In genomic region chr9:34383904-34384303, GRCh38 we compare ENCODE assay signal across 33 cellular contexts. TPM values are rescaled to one million over a fixed set of nuclear protein-coding genes. Genes with fewer than 3 reads are reported as not detected.
"Had no signal": no experiment of that assay in that cellular context is flagged by ENCODE, and none has a peak within 500 bp of the region (broad histone marks: within the 10 kb centered on the region; RNA-seq: fewer than 3 reads in every experiment).

No MANE protein-coding gene starts in this region.

- H3K9me3 Mint-ChIP-seq: activated CD4-positive, alpha-beta T cell treated with anti-CD3 and anti-CD28 coated beads, Interleukin-2, amount 10 ng/mL, durations not matched to agents 7 days and 5 days; activated naive CD8-positive, alpha-beta T cell treated with anti-CD3 and anti-CD28 coated beads for 36 hours; activated T-cell treated with anti-CD3 and anti-CD28 coated beads, Interleukin-2, amount 50 U/mL, for 72 hours; activated T-helper 17 cell treated with anti-CD3 and anti-CD28 coated beads, Interleukin-2, amount 50 U/mL, for 72 hours; central memory CD8-positive, alpha-beta T cell; T-helper 2 cell treated with Interferon-gamma antibody and Interleukin-4, amounts not matched to agents 5 μg/mL and 100 μg/mL, for 36 hours; WTC11 had no signal

- H3K27me3 ChIP-seq: ascending aorta, MG63, SJCRH30 had no signal

- H3K4me3 Mint-ChIP-seq: activated CD4-positive, alpha-beta T cell treated with anti-CD3 and anti-CD28 coated beads for 36 hours; activated CD4-positive, alpha-beta T cell treated with anti-CD3 and anti-CD28 coated beads, Interleukin-2, amount 10 ng/mL, durations not matched to agents 7 days and 5 days; activated naive CD8-positive, alpha-beta T cell treated with anti-CD3 and anti-CD28 coated beads for 36 hours; activated T-cell treated with anti-CD3 and anti-CD28 coated beads, Interleukin-2, amount 50 U/mL, for 72 hours; activated T-helper 17 cell treated with anti-CD3 and anti-CD28 coated beads, Interleukin-2, amount 50 U/mL, for 72 hours; central memory CD8-positive, alpha-beta T cell; T-helper 2 cell treated with Interferon-gamma antibody and Interleukin-4, amounts not matched to agents 5 μg/mL and 100 μg/mL, for 36 hours; WTC11 had no signal

- H3K36me3 ChIP-seq: ascending aorta, cardiac muscle cell, MG63, SJCRH30 had no signal

- H3K27ac ChIP-seq: ascending aorta, cardiac muscle cell, SJCRH30, SK-N-MC had no signal

- H3K27me3 Mint-ChIP-seq: activated CD4-positive, alpha-beta T cell treated with anti-CD3 and anti-CD28 coated beads for 36 hours; activated naive CD8-positive, alpha-beta T cell treated with anti-CD3 and anti-CD28 coated beads for 36 hours; activated T-helper 17 cell treated with anti-CD3 and anti-CD28 coated beads, Interleukin-2, amount 50 U/mL, for 72 hours; central memory CD8-positive, alpha-beta T cell had no signal

- H3K4me3 ChIP-seq: ascending aorta, cardiac muscle cell, MG63, SJCRH30, SK-N-MC had no signal

- H3K36me3 Mint-ChIP-seq: WTC11 had no signal

- H3K9me3 ChIP-seq: ascending aorta, MG63, SJCRH30 had no signal

- H3K27ac Mint-ChIP-seq: activated CD4-positive, alpha-beta T cell treated with anti-CD3 and anti-CD28 coated beads for 36 hours; activated CD4-positive, alpha-beta T cell treated with anti-CD3 and anti-CD28 coated beads, Interleukin-2, amount 10 ng/mL, durations not matched to agents 7 days and 5 days; activated naive CD8-positive, alpha-beta T cell treated with anti-CD3 and anti-CD28 coated beads for 36 hours; activated T-cell treated with anti-CD3 and anti-CD28 coated beads, Interleukin-2, amount 50 U/mL, for 72 hours; activated T-helper 17 cell treated with anti-CD3 and anti-CD28 coated beads, Interleukin-2, amount 50 U/mL, for 72 hours; T-helper 2 cell treated with Interferon-gamma antibody and Interleukin-4, amounts not matched to agents 5 μg/mL and 100 μg/mL, for 36 hours; WTC11 had no signal

- DNase-seq: activated CD4-positive, alpha-beta T cell treated with anti-CD3 and anti-CD28 coated beads for 36 hours; activated CD4-positive, alpha-beta T cell treated with anti-CD3 and anti-CD28 coated beads, Interleukin-2, amount 50 U/mL, for 48 hours; activated effector memory CD4-positive, alpha-beta T cell treated with anti-CD3 and anti-CD28 coated beads, Interleukin-2, amount 50 U/mL, for 16 hours; activated naive CD4-positive, alpha-beta T cell; activated naive CD4-positive, alpha-beta T cell treated with anti-CD3 and anti-CD28 coated beads, Interleukin-2, amount 50 U/mL, for 16 hours; activated naive CD8-positive, alpha-beta T cell treated with anti-CD3 and anti-CD28 coated beads for 36 hours; activated T-cell treated with anti-CD3 and anti-CD28 coated beads, Interleukin-2, amount 50 U/mL, for 1 hour; activated T-cell treated with anti-CD3 and anti-CD28 coated beads, Interleukin-2, amount 50 U/mL, for 72 hours; amygdala; Kasumi-1; KG1; MG63; NCI-H1048; NCI-H1105 treated with DMSO at 0.1 percent for 48 hours; NCI-H1436; NCI-H1694; NCI-H2081 treated with DMSO at 0.1 percent for 48 hours; NCI-H226; NCI-H446 treated with DMSO at 0.1 percent for 48 hours; NCI-H524; NCI-H69; SHP77; SJCRH30 had no signal

- ATAC-seq: activated CD4-positive, alpha-beta T cell treated with anti-CD3 and anti-CD28 coated beads for 36 hours; activated CD4-positive, CD25-positive, alpha-beta regulatory T cell treated with anti-CD3 and anti-CD28 coated beads, Interleukin-2, amount 50 U/mL, for 24 hours; activated T-cell treated with anti-CD3 and anti-CD28 coated beads, Interleukin-2, amount 50 U/mL, for 72 hours; activated T-helper 17 cell treated with anti-CD3 and anti-CD28 coated beads, Interleukin-2, amount 50 U/mL, for 72 hours; Panc1; WTC11 had no signal

RNA-seq across cellular contexts. Expression of gene NUDT2, which starts 54.5 kb away (rescaled TPM):
- total RNA-seq: ascending aorta had no signal
